7 cellular contexts compared by ENCODE assay signal in the genomic region with DNA sequence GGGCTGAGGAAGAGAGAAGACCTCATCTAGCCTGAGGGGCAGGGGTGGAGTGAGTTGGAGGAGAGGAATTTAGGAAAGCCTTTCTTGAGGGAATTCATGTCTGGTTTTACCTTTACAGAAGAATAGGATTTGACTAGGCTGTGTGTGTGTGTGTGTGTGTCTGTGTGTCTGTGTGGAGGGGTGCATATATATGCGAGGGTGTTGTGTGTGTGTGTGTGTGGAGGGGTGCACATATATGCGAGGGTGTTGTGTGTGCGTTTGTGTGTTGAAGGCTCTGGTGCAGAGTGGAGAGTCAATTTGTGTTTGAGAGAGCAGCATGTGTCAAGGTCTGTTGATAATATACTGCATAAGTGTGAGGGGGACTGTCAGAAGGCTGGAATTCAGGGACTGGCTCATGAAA.
"Had no signal": no experiment of that assay in that cellular context is flagged by ENCODE, and none has a peak within 500 bp of the region (broad histone marks: within the 10 kb centered on the region; RNA-seq: fewer than 3 reads in every experiment).

No MANE protein-coding gene starts in this region.

- H3K9me3 Mint-ChIP-seq: H9 had no signal

- ATAC-seq: K562 had no signal

- DNase-seq: GM23248, GOT3, H9, HCEC 1CT, IMR-90, KG1 had no signal

- H3K4me3 Mint-ChIP-seq: H9 had no signal
